ENCODE assay signal across 18 cellular contexts in the genomic region with DNA sequence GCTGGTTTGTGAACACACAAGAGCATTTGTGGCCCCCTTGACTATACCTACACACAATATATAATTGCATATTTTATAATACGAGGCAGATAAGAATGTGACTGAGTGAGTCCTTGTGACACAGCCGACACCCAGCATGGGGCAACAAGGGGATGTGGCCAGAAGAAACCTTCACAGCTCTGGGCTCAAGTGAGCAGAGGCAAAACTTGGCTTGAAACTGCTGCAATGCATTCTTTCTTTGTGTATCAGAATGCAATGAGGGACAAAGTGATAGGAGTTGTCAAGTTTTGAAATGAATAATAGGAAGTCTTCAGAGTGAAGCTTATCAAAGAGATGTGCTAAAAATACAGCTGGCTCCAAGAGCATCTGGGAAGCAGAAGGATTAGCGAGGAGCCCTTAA.
DNase-seq lines count a peak whose midpoint lies in the region; ATAC-seq, FAIRE-seq and TF ChIP-seq lines count a peak whose summit lies in the region.
"Had no signal": no experiment of that assay in that cellular context is flagged by ENCODE, and none has a peak within 500 bp of the region (broad histone marks: within the 10 kb centered on the region; RNA-seq: fewer than 3 reads in every experiment).

No MANE protein-coding gene starts in this region.

- H3K9me3 ChIP-seq in GM23248 (ENCODE audit: low read depth) (no peaks in the 10 kb centered on the region), heart right ventricle (no peaks in the 10 kb centered on the region)
- H3K9me3 ChIP-seq: HAP-1 had no signal

- H3K4me1 ChIP-seq in GM23248 (ENCODE audit: insufficient read depth): 0 out of 2 replicates have a peak, but pooled peaks cover 4% of the 10 kb centered on the region
- peaks cover 0 to 33% (median 9%) of the 10 kb centered on the region in 9 donors for H3K4me1 ChIP-seq in heart right ventricle
- H3K4me1 ChIP-seq in mesendoderm (ENCODE audit: control insufficient read depth, low read depth, low read length): no peaks in the 10 kb centered on the region
- H3K4me1 ChIP-seq: HAP-1 had no signal

- WGBS in GM23248 (ENCODE audit: low coverage in 1 of 2, low lambda C conversion rate in 2 of 2, missing lambda C conversion rate in 2 of 2), 2 experiments: 22 to 38% methylated on average over 3 of the region's 3 CpGs
- WGBS in heart right ventricle, 2 donors: 36 to 37% methylated on average over 3 of the region's 3 CpGs
- WGBS in mesendoderm (ENCODE audit: extremely low coverage, insufficient coverage, low lambda C conversion rate): no CpG with 5 or more reads among the region's 3 CpGs

- H2AFZ ChIP-seq in GM23248: no peak overlapping the region

- H2AK5ac ChIP-seq in mesendoderm (ENCODE audit: low read length): no peak overlapping the region

- in situ Hi-C loops in GM23248 (cut with MboI): no loop called here
- in situ Hi-C loops in KBM-7 (cut with MboI; ENCODE audit: low pct_unique_long_range_greater_than_20kb, low sequenced_read_pairs): no loop called here

- no peaks in the 10 kb centered on the region for H3F3A ChIP-seq in GM23248 (ENCODE audit: insufficient read depth)

- H3K56ac ChIP-seq in mesendoderm (ENCODE audit: low read length): no peak overlapping the region

- no peak overlapping the region for H3K18ac ChIP-seq in mesendoderm (ENCODE audit: low read length)

- H4K8ac ChIP-seq in mesendoderm (ENCODE audit: low read depth, low read length): no peak overlapping the region

- no peaks in the 10 kb centered on the region for H3K79me1 ChIP-seq in mesendoderm (ENCODE audit: low read length)

- ATAC-seq in heart right ventricle: peak in 6 of 8 donors; percentile 42 to 81 (median 53)
- ATAC-seq: CD8-positive, alpha-beta T cell had no signal

- no peak for TF ChIP-seq POLR2A in GM12892 (IDR thresholded peaks at IDR 0.05; ENCODE audit: low read depth, low read length)

- H3K9ac ChIP-seq in GM23248 (no peak overlapping the region), mesendoderm (ENCODE audit: low read length) (no peak overlapping the region)

- no peak overlapping the region for H2BK5ac ChIP-seq in mesendoderm (ENCODE audit: low read length)

- no peak overlapping the region for H2BK15ac ChIP-seq in mesendoderm (replicated peaks; ENCODE audit: low read depth)

- DNase-seq in AG10803 (ENCODE audit: low read depth): peak; percentile 20
- DNase-seq in GM23248: peak; percentile 20
- no peak for DNase-seq in heart right ventricle
- DNase-seq in mesendoderm: peak; percentile 38
- no peak for DNase-seq in KBM-7
- no peak for DNase-seq in NCI-H345 (lab: John Stamatoyannopoulos, UW)
- DNase-seq in GM12892 (ENCODE audit: insufficient read length): no peak
- no peak for DNase-seq in NCI-H510A treated with DMSO at 0.1 percent for 48 hours (lab: John Stamatoyannopoulos, UW)
- DNase-seq: ACHN; CD8-positive, alpha-beta T cell; COR-L47; DMS153; DND-41; GF-D8 had no signal

- H2BK120ac ChIP-seq in mesendoderm (ENCODE audit: low read depth, low read length): no peak overlapping the region

- intact Hi-C loops in heart right ventricle (cut with DNase I): no loop called here

- H3K4me2 ChIP-seq in GM23248 (ENCODE audit: unreplicated experiment): no peak overlapping the region
- H3K4me2 ChIP-seq in mesendoderm (ENCODE audit: low read length): no peak overlapping the region

- no peak overlapping the region for H3K27ac ChIP-seq in GM23248
- peak overlapping the region in 5 of 10 donors; percentile 34 to 75 (median 50) for H3K27ac ChIP-seq in heart right ventricle
- no peak overlapping the region for H3K27ac ChIP-seq in mesendoderm (ENCODE audit: low read depth, low read length)

- H3K27me3 ChIP-seq in GM23248 (replicated peaks; ENCODE audit: insufficient read depth) (no peaks in the 10 kb centered on the region), heart right ventricle (no peaks in the 10 kb centered on the region), mesendoderm (ENCODE audit: insufficient read depth, low read length, poor library complexity) (no peaks in the 10 kb centered on the region)

- no peak overlapping the region for H3K4me3 ChIP-seq in AG10803 (ENCODE audit: low read length)
- no peak overlapping the region for H3K4me3 ChIP-seq in GM23248
- no peak overlapping the region for H3K4me3 ChIP-seq in heart right ventricle
- H3K4me3 ChIP-seq in mesendoderm (ENCODE audit: low read length): no peak overlapping the region
- H3K4me3 ChIP-seq: HAP-1 had no signal

- H4K20me1 ChIP-seq in GM23248 (ENCODE audit: insufficient read depth): no peaks in the 10 kb centered on the region

- H3K9me2 ChIP-seq in GM23248 (ENCODE audit: insufficient read depth): no peaks in the 10 kb centered on the region

- H3K4ac ChIP-seq in mesendoderm (ENCODE audit: low read depth, low read length): no peak overlapping the region

- no peak overlapping the region for H3K23ac ChIP-seq in mesendoderm (ENCODE audit: low read length)

- no peak for FAIRE-seq in GM12892 (lab: Jason Lieb, UNC)
- FAIRE-seq: D721Med, GM18507, H1 had no signal

- H3K79me2 ChIP-seq in GM23248 (ENCODE audit: insufficient read depth) (no peaks in the 10 kb centered on the region), mesendoderm (ENCODE audit: control insufficient read depth, insufficient read depth, low read length) (no peaks in the 10 kb centered on the region)

- TF ChIP-seq CTCF in AG10803 (conservative IDR thresholded peaks at IDR 0.05; ENCODE audit: low read length) (no peak), heart right ventricle (IDR thresholded peaks at IDR 0.05) (no peak)

- H3K36me3 ChIP-seq in GM23248 (ENCODE audit: low read depth) (no peaks in the 10 kb centered on the region), heart right ventricle (no peaks in the 10 kb centered on the region), mesendoderm (ENCODE audit: control insufficient read depth, insufficient read depth, low read length) (no peaks in the 10 kb centered on the region)
- H3K36me3 ChIP-seq: HAP-1 had no signal

- no peak overlapping the region for H4K5ac ChIP-seq in mesendoderm (ENCODE audit: low read length)

Comparison
In these comparisons a context has a peak if more than half of its experiments do, and no peak if none do; other contexts are left out.
1. DNase-seq: peak in AG10803 (single experiment), GM23248 (single experiment) and mesendoderm (single experiment); none in heart right ventricle (0 of 2), KBM-7 (single experiment), NCI-H345 (single experiment), GM12892 (single experiment) and NCI-H510A treated with DMSO at 0.1 percent for 48 hours (single experiment).